8 cellular contexts compared by ENCODE assay signal in the genomic region with DNA sequence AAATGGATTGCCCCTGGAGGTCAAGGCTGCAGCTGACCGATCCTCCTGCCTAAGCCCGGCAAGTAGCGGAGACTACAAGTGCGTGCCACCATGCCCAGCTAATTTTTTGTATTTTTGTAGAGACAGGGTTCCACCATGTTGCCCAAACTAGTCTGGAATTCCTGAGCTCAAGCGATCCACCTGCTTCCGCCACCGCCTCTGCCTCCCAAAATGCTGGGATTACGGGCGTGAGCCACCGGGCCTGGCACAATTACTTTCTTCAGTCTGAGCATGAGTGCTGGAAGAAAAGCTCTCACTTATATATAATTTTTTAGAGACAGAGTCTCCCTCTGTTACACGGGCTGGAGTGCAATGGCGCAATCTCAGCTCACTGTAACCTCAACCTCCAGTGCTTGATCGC.
DNase-seq lines count a peak whose midpoint lies in the region; ATAC-seq and TF ChIP-seq lines count a peak whose summit lies in the region.
"Not testable (repeated sequence)": the region's sequence is repeated elsewhere in the genome, so short reads cannot be mapped to it uniquely, and the experiment has no call there.

No MANE protein-coding gene starts in this region.

- H3K27ac ChIP-seq in DND-41 (ENCODE audit: low read length): not testable (repeated sequence)
- peak overlapping the region; percentile 48 for H3K27ac ChIP-seq in WERI-Rb-1
- peak overlapping the region in 2 of 4 donors; percentile 88 to 92 for H3K27ac ChIP-seq in upper lobe of left lung

- TF ChIP-seq EP300 in upper lobe of left lung (IDR thresholded peaks at IDR 0.05): not testable (repeated sequence)

- H3K79me2 ChIP-seq in DND-41 (ENCODE audit: insufficient read depth, low read length): not testable (repeated sequence)

- not testable (repeated sequence) for DNase-seq in DND-41; NB4 (ENCODE audit: low read depth); WERI-Rb-1; activated naive CD4-positive, alpha-beta T cell treated with anti-CD3 and anti-CD28 coated beads for 36 hours; kidney epithelial cell (ENCODE audit: low read depth); progenitor cell of endocrine pancreas (ENCODE audit: low spot score, unreplicated experiment); upper lobe of left lung

- not testable (repeated sequence) for H3K27me3 Mint-ChIP-seq in activated naive CD4-positive, alpha-beta T cell treated with anti-CD3 and anti-CD28 coated beads for 36 hours (ENCODE audit: low read depth); dendritic cell treated with granulocyte-macrophage colony-stimulating factor and Interleukin-4, amounts not matched to agents 40 ng/mL and 50 ng/mL, for 4 days; progenitor cell of endocrine pancreas

- peak overlapping the region; percentile 77 for H3K4me2 ChIP-seq in DND-41 (ENCODE audit: insufficient read depth, low read length)

- intact Hi-C loops in activated naive CD4-positive, alpha-beta T cell treated with anti-CD3 and anti-CD28 coated beads for 36 hours (cut with micrococcal nuclease): loop anchor here (5.0 to 10.0 kb wide), 2 partner anchors 47 to 309 kb away; partner anchors contain the start of gene ZNF37A
- intact Hi-C loops in dendritic cell treated with granulocyte-macrophage colony-stimulating factor and Interleukin-4, amounts not matched to agents 40 ng/mL and 50 ng/mL, for 4 days (cut with micrococcal nuclease): not testable (repeated sequence)

- H4K20me1 ChIP-seq in DND-41 (ENCODE audit: insufficient read depth, low read length): not testable (repeated sequence)

- peak overlapping the region; percentile 84 for H3K4me3 Mint-ChIP-seq in activated naive CD4-positive, alpha-beta T cell treated with anti-CD3 and anti-CD28 coated beads for 36 hours
- peak overlapping the region; percentile 90 for H3K4me3 Mint-ChIP-seq in dendritic cell treated with granulocyte-macrophage colony-stimulating factor and Interleukin-4, amounts not matched to agents 40 ng/mL and 50 ng/mL, for 4 days
- peak overlapping the region; percentile 85 for H3K4me3 Mint-ChIP-seq in progenitor cell of endocrine pancreas (ENCODE audit: low read depth)

- H3K4me3 ChIP-seq in DND-41 (ENCODE audit: low read depth in 1 of 2, low read length in 2 of 2): peak overlapping the region in 1 of 2 experiments; percentile 96; a peak in 3 of 4 replicates
- peak overlapping the region; percentile 61 for H3K4me3 ChIP-seq in NB4 (ENCODE audit: low read depth, low read length)
- H3K4me3 ChIP-seq in WERI-Rb-1 (ENCODE audit: low read depth, low read length): peak overlapping the region; percentile 93
- peak overlapping the region; percentile 85 for H3K4me3 ChIP-seq in kidney epithelial cell (ENCODE audit: low read depth, low read length)
- H3K4me3 ChIP-seq in upper lobe of left lung: peak overlapping the region in 3 of 4 donors; percentile 65 to 75 (median 65)

- TF ChIP-seq POLR2A in NB4 (IDR thresholded peaks at IDR 0.05; ENCODE audit: extremely low read depth, insufficient read length); upper lobe of left lung (IDR thresholded peaks at IDR 0.05): not testable (repeated sequence)

- not testable (repeated sequence) for TF ChIP-seq CTCF in DND-41 (IDR thresholded peaks at IDR 0.05; ENCODE audit: borderline replicate concordance, extremely low read depth, low read length, poor library complexity, severe bottlenecking); NB4 (IDR thresholded peaks at IDR 0.05; ENCODE audit: low read depth, low read length); WERI-Rb-1 (IDR thresholded peaks at IDR 0.05; ENCODE audit: low read depth, low read length); kidney epithelial cell (IDR thresholded peaks at IDR 0.05; ENCODE audit: insufficient read depth, low read length, poor library complexity, severe bottlenecking); progenitor cell of endocrine pancreas (IDR thresholded peaks at IDR 0.05; ENCODE audit: unreplicated experiment); upper lobe of left lung (IDR thresholded peaks at IDR 0.05)

- peaks cover 17% of the 10 kb centered on the region for H3K4me1 ChIP-seq in DND-41 (ENCODE audit: insufficient read depth, low read length)
- not testable (repeated sequence) for H3K4me1 ChIP-seq in upper lobe of left lung

- H3K9ac ChIP-seq in DND-41 (ENCODE audit: low read depth, low read length): peak overlapping the region; percentile 97

- not testable (repeated sequence) for H3K36me3 Mint-ChIP-seq in activated naive CD4-positive, alpha-beta T cell treated with anti-CD3 and anti-CD28 coated beads for 36 hours (ENCODE audit: low read depth); dendritic cell treated with granulocyte-macrophage colony-stimulating factor and Interleukin-4, amounts not matched to agents 40 ng/mL and 50 ng/mL, for 4 days (ENCODE audit: low read depth); progenitor cell of endocrine pancreas (ENCODE audit: insufficient read depth)

- WGBS in upper lobe of left lung, 2 donors: 78 to 84% methylated on average over 13 of the region's 13 CpGs

- not testable (repeated sequence) for H3K36me3 ChIP-seq in DND-41 (ENCODE audit: insufficient read depth, low read length); WERI-Rb-1; kidney epithelial cell (ENCODE audit: control insufficient read depth, insufficient read depth, low read length); upper lobe of left lung

- not testable (repeated sequence) for H2AFZ ChIP-seq in DND-41 (ENCODE audit: low read depth, low read length)

- H3K9me3 Mint-ChIP-seq in activated naive CD4-positive, alpha-beta T cell treated with anti-CD3 and anti-CD28 coated beads for 36 hours; dendritic cell treated with granulocyte-macrophage colony-stimulating factor and Interleukin-4, amounts not matched to agents 40 ng/mL and 50 ng/mL, for 4 days; progenitor cell of endocrine pancreas (ENCODE audit: low read depth): not testable (repeated sequence)

- not testable (repeated sequence) for H3K27me3 ChIP-seq in DND-41 (ENCODE audit: insufficient read depth, low read length, poor library complexity); WERI-Rb-1 (ENCODE audit: insufficient read depth, low read depth, severe bottlenecking); kidney epithelial cell (ENCODE audit: control insufficient read depth, insufficient read depth, low read length); upper lobe of left lung

- ATAC-seq in DND-41 (ENCODE audit: insufficient read depth, low read depth); upper lobe of left lung (ENCODE audit: low FRiP score in 2 of 2): not testable (repeated sequence)

- not testable (repeated sequence) for H3K27ac Mint-ChIP-seq in activated naive CD4-positive, alpha-beta T cell treated with anti-CD3 and anti-CD28 coated beads for 36 hours; progenitor cell of endocrine pancreas
- H3K27ac Mint-ChIP-seq in dendritic cell treated with granulocyte-macrophage colony-stimulating factor and Interleukin-4, amounts not matched to agents 40 ng/mL and 50 ng/mL, for 4 days: peak overlapping the region; percentile 97

- CTCF ChIA-PET in activated naive CD4-positive, alpha-beta T cell treated with anti-CD3 and anti-CD28 coated beads for 36 hours (lab: Charles Lee): not testable (repeated sequence)

- H3K4me1 Mint-ChIP-seq in activated naive CD4-positive, alpha-beta T cell treated with anti-CD3 and anti-CD28 coated beads for 36 hours (ENCODE audit: low read depth); dendritic cell treated with granulocyte-macrophage colony-stimulating factor and Interleukin-4, amounts not matched to agents 40 ng/mL and 50 ng/mL, for 4 days (ENCODE audit: low read depth); progenitor cell of endocrine pancreas (ENCODE audit: low read depth): not testable (repeated sequence)

- not testable (repeated sequence) for H3K9me3 ChIP-seq in DND-41 (ENCODE audit: insufficient read depth, low read length, severe bottlenecking); WERI-Rb-1 (ENCODE audit: severe bottlenecking); upper lobe of left lung
